ENCODE assay signal across 1 cellular context in the genomic region with DNA sequence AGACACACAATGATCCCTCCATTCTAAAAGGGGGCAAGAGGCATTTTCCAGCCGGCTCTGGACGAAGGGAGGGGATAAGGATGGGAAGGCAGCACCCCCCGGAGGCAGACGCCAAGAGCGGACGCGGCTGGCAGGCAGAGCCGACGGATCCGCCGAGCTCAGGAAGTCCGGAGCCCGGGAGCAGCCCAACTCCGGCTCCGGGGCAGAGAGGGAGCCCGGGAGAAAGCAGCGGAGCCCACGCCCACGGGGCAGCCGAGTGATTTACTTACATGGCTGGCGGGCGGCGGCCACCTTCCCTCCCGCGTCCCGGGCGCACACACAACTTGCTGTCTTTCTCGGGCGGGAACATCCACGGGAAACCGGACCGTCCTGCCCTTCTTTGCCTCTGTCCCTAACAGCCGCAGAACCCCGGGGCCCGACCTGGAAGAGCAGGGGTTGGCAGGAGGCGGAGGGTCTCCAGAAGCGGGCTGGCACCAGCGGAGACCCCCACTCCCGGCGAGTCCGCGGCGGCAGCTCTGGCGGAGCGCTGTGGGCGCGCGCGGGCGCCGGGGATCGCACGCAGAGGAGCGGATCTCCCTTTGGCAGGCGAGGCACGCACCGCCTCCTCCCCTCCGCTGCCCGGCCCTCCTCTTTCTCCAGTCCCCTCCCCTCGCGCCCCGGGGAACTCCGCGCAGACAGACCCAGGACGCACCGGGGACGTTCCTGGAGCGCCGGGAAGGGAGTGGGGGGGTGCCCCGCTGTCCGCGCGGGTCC.
A peak's percentile ranks its signal among the peaks of the same experiment; 100 is the strongest.
TF ChIP-seq lines count a peak whose summit lies in the region.

A gene (minus strand): TSS at position 580 of the 753 bp plus-strand sequence.

TF ChIP-seq in SK-N-SH, 30 proteins besides CTCF, POLR2A, EP300 and RAD21 (continued from another document):
- TF ChIP-seq, protein P1, sequence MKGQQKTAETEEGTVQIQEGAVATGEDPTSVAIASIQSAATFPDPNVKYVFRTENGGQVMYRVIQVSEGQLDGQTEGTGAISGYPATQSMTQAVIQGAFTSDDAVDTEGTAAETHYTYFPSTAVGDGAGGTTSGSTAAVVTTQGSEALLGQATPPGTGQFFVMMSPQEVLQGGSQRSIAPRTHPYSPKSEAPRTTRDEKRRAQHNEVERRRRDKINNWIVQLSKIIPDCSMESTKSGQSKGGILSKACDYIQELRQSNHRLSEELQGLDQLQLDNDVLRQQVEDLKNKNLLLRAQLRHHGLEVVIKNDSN (IDR thresholded peaks at IDR 0.05; ENCODE audit: borderline replicate concordance, low read depth) = no peak
- TF ChIP-seq NRF1 (IDR thresholded peaks at IDR 0.05; ENCODE audit: low read depth, low read length) = no peak
- TF ChIP-seq JUND (IDR thresholded peaks at IDR 0.05) = no peak
- TF ChIP-seq, protein P2, sequence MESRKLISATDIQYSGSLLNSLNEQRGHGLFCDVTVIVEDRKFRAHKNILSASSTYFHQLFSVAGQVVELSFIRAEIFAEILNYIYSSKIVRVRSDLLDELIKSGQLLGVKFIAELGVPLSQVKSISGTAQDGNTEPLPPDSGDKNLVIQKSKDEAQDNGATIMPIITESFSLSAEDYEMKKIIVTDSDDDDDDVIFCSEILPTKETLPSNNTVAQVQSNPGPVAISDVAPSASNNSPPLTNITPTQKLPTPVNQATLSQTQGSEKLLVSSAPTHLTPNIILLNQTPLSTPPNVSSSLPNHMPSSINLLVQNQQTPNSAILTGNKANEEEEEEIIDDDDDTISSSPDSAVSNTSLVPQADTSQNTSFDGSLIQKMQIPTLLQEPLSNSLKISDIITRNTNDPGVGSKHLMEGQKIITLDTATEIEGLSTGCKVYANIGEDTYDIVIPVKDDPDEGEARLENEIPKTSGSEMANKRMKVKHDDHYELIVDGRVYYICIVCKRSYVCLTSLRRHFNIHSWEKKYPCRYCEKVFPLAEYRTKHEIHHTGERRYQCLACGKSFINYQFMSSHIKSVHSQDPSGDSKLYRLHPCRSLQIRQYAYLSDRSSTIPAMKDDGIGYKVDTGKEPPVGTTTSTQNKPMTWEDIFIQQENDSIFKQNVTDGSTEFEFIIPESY (IDR thresholded peaks at IDR 0.05; ENCODE audit: borderline replicate concordance, low read depth) = no peak
- no peak for TF ChIP-seq TAF1 (IDR thresholded peaks at IDR 0.05; ENCODE audit: borderline replicate concordance, low read depth, low read length)
- peak; percentile 33 for TF ChIP-seq SMC3 (IDR thresholded peaks at IDR 0.05; ENCODE audit: low read depth, low read length)
- TF ChIP-seq MXI1 (IDR thresholded peaks at IDR 0.05; ENCODE audit: low read depth, low read length) = peak; percentile 32; the same call in 1 of the 2 replicates
- TF ChIP-seq, protein P3, sequence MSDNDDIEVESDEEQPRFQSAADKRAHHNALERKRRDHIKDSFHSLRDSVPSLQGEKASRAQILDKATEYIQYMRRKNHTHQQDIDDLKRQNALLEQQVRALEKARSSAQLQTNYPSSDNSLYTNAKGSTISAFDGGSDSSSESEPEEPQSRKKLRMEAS (IDR thresholded peaks at IDR 0.05; ENCODE audit: low read depth) = peak; percentile 8; the same call in 1 of the 2 replicates
- TF ChIP-seq POLR2AphosphoS5 (IDR thresholded peaks at IDR 0.05; ENCODE audit: low read depth, low read length) = no peak
